1 cellular context compared by ENCODE assay signal in genomic region chr17:76844846-76845245, GRCh38.
TF ChIP-seq lines count a peak whose summit lies in the region.

No MANE protein-coding gene starts in this region.

TF ChIP-seq in H1, 55 proteins besides CTCF, POLR2A, EP300 and RAD21 (continued from another document):
- TF ChIP-seq CHD7 (IDR thresholded peaks at IDR 0.05; ENCODE audit: insufficient replicate concordance, low read length) (no peak), EGR1 (IDR thresholded peaks at IDR 0.05; ENCODE audit: borderline replicate concordance, low read depth, low read length) (no peak), RBBP5 (IDR thresholded peaks at IDR 0.05; ENCODE audit: borderline replicate concordance, low read depth, low read length) (no peak), RFX5 (IDR thresholded peaks at IDR 0.05; ENCODE audit: borderline replicate concordance, low read depth, low read length) (no peak), CBX8 (IDR thresholded peaks at IDR 0.05; ENCODE audit: borderline replicate concordance, low read depth, low read length) (no peak), GTF2F1 (IDR thresholded peaks at IDR 0.05; ENCODE audit: borderline replicate concordance, low read depth, low read length) (no peak), JUN (IDR thresholded peaks at IDR 0.05; ENCODE audit: low read depth, low read length) (no peak), KDM1A (IDR thresholded peaks at IDR 0.05; ENCODE audit: borderline replicate concordance, low read length) (no peak), POLR2AphosphoS5 (IDR thresholded peaks at IDR 0.05; ENCODE audit: low read depth, low read length) (no peak), RNF2 (IDR thresholded peaks at IDR 0.05; ENCODE audit: borderline replicate concordance, low read depth, low read length, missing control alignments, poor library complexity, severe bottlenecking) (no peak)
